In the genomic region with DNA sequence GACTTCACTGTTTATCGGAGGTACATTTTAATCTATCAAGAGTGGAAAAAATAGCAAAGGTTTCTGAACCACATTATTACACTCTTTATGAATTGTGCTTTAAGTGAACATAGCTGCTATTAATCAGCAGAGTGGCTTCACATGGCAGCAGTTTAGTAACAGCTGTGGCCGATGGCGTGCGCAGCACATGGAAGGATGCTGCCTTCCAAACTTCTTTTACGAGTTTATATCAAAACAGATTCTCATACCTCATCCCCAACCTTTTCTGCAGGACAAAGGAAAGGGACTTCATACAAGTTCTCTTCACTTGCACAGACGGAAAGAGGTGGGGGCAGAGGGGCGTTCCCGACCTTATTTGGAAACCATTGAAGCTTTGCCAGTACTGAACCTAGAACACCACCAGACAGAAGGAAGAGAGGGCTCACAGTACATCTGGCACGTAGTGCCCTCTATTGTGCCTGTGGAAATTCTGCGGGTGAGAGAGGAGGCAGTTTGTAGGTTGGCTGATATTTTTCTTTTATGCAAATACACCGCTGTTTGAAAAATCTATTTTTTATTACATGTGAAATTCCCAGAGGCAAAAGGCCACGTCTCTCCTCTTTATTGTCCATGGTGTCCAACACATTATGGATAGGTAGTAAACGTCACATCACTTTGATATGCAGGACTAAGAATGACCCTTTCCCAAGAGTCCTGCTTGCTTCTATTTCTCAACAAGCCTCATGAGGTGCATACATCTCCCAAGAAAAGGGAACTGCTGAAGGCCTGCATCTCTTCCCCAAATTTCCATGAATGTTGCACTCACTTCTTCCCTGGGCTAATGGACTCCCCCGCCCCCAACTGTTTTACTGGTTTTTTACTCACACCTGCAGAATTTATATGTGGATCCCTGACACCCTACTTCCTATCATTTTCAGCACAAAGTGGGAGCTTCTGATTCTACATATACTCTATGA, we compare ENCODE assay signal across 1 cellular context.
TF ChIP-seq lines count a peak whose summit lies in the region.

No MANE protein-coding gene starts in this region.

TF ChIP-seq in HCT116, 20 proteins besides CTCF, POLR2A, EP300 and RAD21:
- no peak for TF ChIP-seq SP1 (IDR thresholded peaks at IDR 0.05; ENCODE audit: low read depth)
- TF ChIP-seq EZH2phosphoT487 (IDR thresholded peaks at IDR 0.05; ENCODE audit: borderline replicate concordance) = no peak
- TF ChIP-seq FOSL1 (IDR thresholded peaks at IDR 0.05; ENCODE audit: low read depth) = no peak
- no peak for TF ChIP-seq SIN3A (IDR thresholded peaks at IDR 0.05; ENCODE audit: low read depth)
- TF ChIP-seq ELF1 (IDR thresholded peaks at IDR 0.05; ENCODE audit: borderline replicate concordance, low read depth) = no peak
- no peak for TF ChIP-seq TCF7L2 (IDR thresholded peaks at IDR 0.05; ENCODE audit: borderline replicate concordance, extremely low read depth, insufficient read depth, insufficient read length)
- no peak for TF ChIP-seq REST (IDR thresholded peaks at IDR 0.05; ENCODE audit: low read depth)
- no peak for TF ChIP-seq CBX3 (IDR thresholded peaks at IDR 0.05; ENCODE audit: low read depth)
- no peak for TF ChIP-seq EGR1 (IDR thresholded peaks at IDR 0.05; ENCODE audit: low read depth)
